In genomic region chrX:71534773-71535544, GRCh38 we compare ENCODE assay signal across 8 cellular contexts. TPM values are rescaled to one million over a fixed set of nuclear protein-coding genes. Genes with fewer than 3 reads are reported as not detected.
DNase-seq lines count a peak whose midpoint lies in the region; ATAC-seq, FAIRE-seq and TF ChIP-seq lines count a peak whose summit lies in the region.

No MANE protein-coding gene starts in this region.

- no peaks in the 10 kb centered on the region for H3K9me3 ChIP-seq in GM23248 (ENCODE audit: low read depth)
- no peaks in the 10 kb centered on the region for H3K9me3 ChIP-seq in SJSA1 (replicated peaks)
- no peaks in the 10 kb centered on the region for H3K9me3 ChIP-seq in gastrocnemius medialis

- in situ Hi-C loops in GM23248 (cut with MboI), result no loop called here
- in situ Hi-C loops in gastrocnemius medialis (cut with MboI; ENCODE audit: low sequenced_read_pairs in 4 of 4), result no loop called here

- no peaks in the 10 kb centered on the region for H3K9me2 ChIP-seq in GM23248 (ENCODE audit: insufficient read depth)

- peak overlapping the region; percentile 88 for H3K27ac ChIP-seq in GM23248
- no peak overlapping the region for H3K27ac ChIP-seq in SJSA1
- peak overlapping the region; percentile 78 to 95 (median 90) for H3K27ac ChIP-seq in gastrocnemius medialis

- H3K4me1 ChIP-seq in GM23248 (ENCODE audit: insufficient read depth) (peaks cover 17% of the 10 kb centered on the region), SJSA1 (replicated peaks) (peaks cover 4% of the 10 kb centered on the region), gastrocnemius medialis (peaks cover 12 to 24% of the 10 kb centered on the region in 2 donors)

- no peaks in the 10 kb centered on the region for H3K27me3 ChIP-seq in GM23248 (replicated peaks; ENCODE audit: insufficient read depth)
- no peaks in the 10 kb centered on the region for H3K27me3 ChIP-seq in SJSA1 (replicated peaks)
- no peaks in the 10 kb centered on the region for H3K27me3 ChIP-seq in gastrocnemius medialis

- FAIRE-seq in RCC 7860 (lab: Jason Lieb, UNC), result no peak

- peaks cover 19% of the 10 kb centered on the region for H3F3A ChIP-seq in GM23248 (ENCODE audit: insufficient read depth)

- no peak for ATAC-seq in gastrocnemius medialis

- peak; percentile 29 for DNase-seq in GM23248
- peak in 1 of 2 experiments; percentile 7 for DNase-seq in SJSA1 (ENCODE audit: low read depth in 1 of 2, low spot score in 2 of 2)
- no peak for DNase-seq in fibroblast of the aortic adventitia (ENCODE audit: low read depth)
- DNase-seq in gastrocnemius medialis, result no peak
- DNase-seq in RCC 7860 (ENCODE audit: low spot score), result no peak
- DNase-seq in NCI-H526 (lab: John Stamatoyannopoulos, UW), result no peak
- no peak for DNase-seq in NCI-H2029 (lab: John Stamatoyannopoulos, UW)
- no peak for DNase-seq in SKM-1 treated with dmso at 0.1 percent for 144 hours (lab: John Stamatoyannopoulos, UW; ENCODE audit: unreplicated experiment)

- H3K4me3 ChIP-seq in GM23248 (peak overlapping the region; percentile 99), SJSA1 (peak overlapping the region; percentile 79), fibroblast of the aortic adventitia (ENCODE audit: low read depth, low read length) (peak overlapping the region; percentile 91), gastrocnemius medialis (peak overlapping the region; percentile 69 to 87 (median 78))

- H2AFZ ChIP-seq in GM23248, result no peak overlapping the region

- H3K9ac ChIP-seq in GM23248, result peak overlapping the region; percentile 99

- H3K36me3 ChIP-seq in GM23248 (ENCODE audit: low read depth), result peaks cover 4% of the 10 kb centered on the region; the same call in 1 of the 2 replicates
- peaks cover 29% of the 10 kb centered on the region for H3K36me3 ChIP-seq in SJSA1
- no peaks in the 10 kb centered on the region for H3K36me3 ChIP-seq in gastrocnemius medialis

- H4K20me1 ChIP-seq in GM23248 (ENCODE audit: insufficient read depth), result peaks cover 4% of the 10 kb centered on the region

- H3K4me2 ChIP-seq in GM23248 (ENCODE audit: unreplicated experiment), result peak overlapping the region; percentile 88

- no peak for TF ChIP-seq POLR2A in gastrocnemius medialis (IDR thresholded peaks at IDR 0.05)

- no peak for TF ChIP-seq CTCF in fibroblast of the aortic adventitia (IDR thresholded peaks at IDR 0.05; ENCODE audit: insufficient read depth, low read length)
- TF ChIP-seq CTCF in gastrocnemius medialis (IDR thresholded peaks at IDR 0.05 in 4 of 5, conservative IDR thresholded peaks at IDR 0.05 in 1 of 5), result no peak

- peaks cover 71% of the 10 kb centered on the region for H3K79me2 ChIP-seq in GM23248 (ENCODE audit: insufficient read depth)

- WGBS in GM23248 (ENCODE audit: low coverage in 1 of 2, low lambda C conversion rate in 2 of 2, missing lambda C conversion rate in 2 of 2), 2 experiments, result 0% methylated on average over 7 to 9 of the region's 9 CpGs

- intact Hi-C loops in gastrocnemius medialis (cut with DNase I; ENCODE audit: low total_unique reads), result loop anchor here (5.0 kb wide), 1 partner anchor 43 kb away; no protein-coding TSS in a partner anchor

RNA-seq across cellular contexts. Expression of gene OGT, which starts 2.1 kb away (rescaled TPM):
- total RNA-seq in GM23248 (2014; rRNA removed; shearing (Covaris generic)), result 97.1 and 119 TPM in 2 replicates
- 31.5 and 42.1 TPM in 2 replicates for polyA plus RNA-seq in GM23248 (2016; fragmentation: Nextera tagmentation; extraction: Ambion mirVana)
- 37.1 and 46.8 TPM in 2 replicates for total RNA-seq in SJSA1 (2014; rRNA removed; shearing (Covaris generic))
- 93.7 and 174 TPM in 2 replicates for total RNA-seq in fibroblast of the aortic adventitia (ENCODE audit: low replicate concordance)
- total RNA-seq in gastrocnemius medialis, result 100 to 1,000 TPM in 1 of 4 donors, 10 to 100 TPM in 3; 34.5 to 146 (median 62.1) TPM

RNA-seq across cellular contexts. Expression of gene GCNA, which starts 43.3 kb away (rescaled TPM):
- total RNA-seq in GM23248 (2014; rRNA removed; shearing (Covaris generic)), result 2.2 and 2.5 TPM in 2 replicates
- polyA plus RNA-seq in GM23248 (2016; fragmentation: Nextera tagmentation; extraction: Ambion mirVana), result 0.99 and 1.5 TPM in 2 replicates
- total RNA-seq in SJSA1 (2014; rRNA removed; shearing (Covaris generic)), result 0.92 TPM in 1 of 2 replicates, not detected in the other
- total RNA-seq in fibroblast of the aortic adventitia (ENCODE audit: low replicate concordance), result 2.3 and 2.4 TPM in 2 replicates
- total RNA-seq in gastrocnemius medialis, result 1 to 10 TPM in 3 of 4 donors, under 1 TPM in 1; 0.95 to 5.4 (median 1.4) TPM
